22 cellular contexts compared by ENCODE assay signal in genomic region chr11:68033708-68034045, GRCh38. TPM values are rescaled to one million over a fixed set of nuclear protein-coding genes. Genes with fewer than 3 reads are reported as not detected.
DNase-seq lines count a peak whose midpoint lies in the region; ATAC-seq and TF ChIP-seq lines count a peak whose summit lies in the region.
"Had no signal": no experiment of that assay in that cellular context is flagged by ENCODE, and none has a peak within 500 bp of the region (broad histone marks: within the 10 kb centered on the region; RNA-seq: fewer than 3 reads in every experiment).

No MANE protein-coding gene starts in this region.

- CTCF ChIA-PET in HEK293T (lab: Yijun Ruan, JAX), result no interaction called here

- peaks cover 34% of the 10 kb centered on the region for H3K4me1 Mint-ChIP-seq in activated T-cell treated with anti-CD3 and anti-CD28 coated beads, Interleukin-2, amount 50 U/mL, for 24 hours (ENCODE audit: low read depth)
- peaks cover 24 to 39% of the 10 kb centered on the region in 2 donors for H3K4me1 Mint-ChIP-seq in natural killer cell treated with Interleukin-12 subunit alpha and Interleukin-12 subunit beta and Interleukin-15 and Interleukin-18, amount 100 ng/mL, for 72 hours (ENCODE audit: low read depth in 2 of 2)

- 80 to 91% methylated on average over 12 of the region's 12 CpGs for WGBS in upper lobe of left lung, 2 donors

- H3K27ac ChIP-seq in upper lobe of left lung, result peak overlapping the region in 3 of 4 donors; percentile 30 to 58 (median 42)
- H3K27ac ChIP-seq: C4-2B, cardiac muscle cell had no signal

- peaks cover 0 to 22% (median 9%) of the 10 kb centered on the region in 4 donors for H3K36me3 ChIP-seq in upper lobe of left lung

- intact Hi-C loops in cardiac septum (cut with DNase I), result loop anchor here (5.0 kb wide), 2 partner anchors 89 to 179 kb away; partner anchors contain the start of genes CHKA and KMT5B

- H3K4me1 ChIP-seq in upper lobe of left lung, result peaks cover 42 to 76% (median 50%) of the 10 kb centered on the region in 4 donors

- H3K4me3 Mint-ChIP-seq in activated T-cell treated with anti-CD3 and anti-CD28 coated beads, Interleukin-2, amount 50 U/mL, for 24 hours, result peak overlapping the region; percentile 3
- no peak overlapping the region for H3K4me3 Mint-ChIP-seq in natural killer cell treated with Interleukin-12 subunit alpha and Interleukin-12 subunit beta and Interleukin-15 and Interleukin-18, amount 100 ng/mL, for 72 hours
- H3K4me3 Mint-ChIP-seq: stimulated activated naive B cell treated with anti-CD40 and anti-IgM and Interleukin-4, amounts not matched to agents 10 μg/mL and 1 μg/mL and 100 μg/mL, for 72 hours had no signal

- no peaks in the 10 kb centered on the region for H3K27me3 Mint-ChIP-seq in activated T-cell treated with anti-CD3 and anti-CD28 coated beads, Interleukin-2, amount 50 U/mL, for 24 hours
- no peaks in the 10 kb centered on the region for H3K27me3 Mint-ChIP-seq in natural killer cell treated with Interleukin-12 subunit alpha and Interleukin-12 subunit beta and Interleukin-15 and Interleukin-18, amount 100 ng/mL, for 72 hours
- H3K27me3 Mint-ChIP-seq: stimulated activated naive B cell treated with anti-CD40 and anti-IgM and Interleukin-4, amounts not matched to agents 10 μg/mL and 1 μg/mL and 100 μg/mL, for 72 hours had no signal

- H3K9me3 ChIP-seq in upper lobe of left lung, result no peaks in the 10 kb centered on the region
- H3K9me3 ChIP-seq: A549, gastroesophageal sphincter had no signal

- POLR2A ChIA-PET in HEK293T (lab: Yijun Ruan, JAX), result interaction anchor here (6.2 kb wide), 1 partner anchor 8 kb away, joined by 43 read pairs; the partner anchor contains the start of gene TCIRG1

- no peaks in the 10 kb centered on the region for H3K9me3 Mint-ChIP-seq in activated T-cell treated with anti-CD3 and anti-CD28 coated beads, Interleukin-2, amount 50 U/mL, for 24 hours
- H3K9me3 Mint-ChIP-seq in natural killer cell treated with Interleukin-12 subunit alpha and Interleukin-12 subunit beta and Interleukin-15 and Interleukin-18, amount 100 ng/mL, for 72 hours, result no peaks in the 10 kb centered on the region
- H3K9me3 Mint-ChIP-seq: stimulated activated naive B cell treated with anti-CD40 and anti-IgM and Interleukin-4, amounts not matched to agents 10 μg/mL and 1 μg/mL and 100 μg/mL, for 72 hours had no signal

- no peak overlapping the region for H3K4me3 ChIP-seq in upper lobe of left lung
- H3K4me3 ChIP-seq: A549, cardiac muscle cell, gastroesophageal sphincter had no signal

- no peak for TF ChIP-seq POLR2A in upper lobe of left lung (IDR thresholded peaks at IDR 0.05)

- DNase-seq in activated T-cell treated with anti-CD3 and anti-CD28 coated beads, Interleukin-2, amount 50 U/mL, for 24 hours, result no peak
- no peak for DNase-seq in activated T-cell treated with anti-CD3 and anti-CD28 coated beads, Interleukin-2, amount 50 U/mL, for 48 hours
- peak; percentile 84 for DNase-seq in cardiac septum (ENCODE audit: low spot score)
- DNase-seq in myocyte (ENCODE audit: low read depth), result peak; percentile 26
- peak; percentile 52 to 76 for DNase-seq in upper lobe of left lung
- no peak for DNase-seq in HEK293T (ENCODE audit: extremely low spot score)
- no peak for DNase-seq in natural killer cell treated with Interleukin-12 subunit alpha and Interleukin-12 subunit beta and Interleukin-15 and Interleukin-18, amount 100 ng/mL, for 72 hours (ENCODE audit: low spot score)
- DNase-seq in COLO829 (ENCODE audit: low spot score), result no peak
- DNase-seq: activated CD4-positive, CD25-positive, alpha-beta regulatory T cell; DMS153; erythroblast; MM.1S; NCI-H146; NCI-H82; PC-3; stimulated activated naive B cell treated with anti-CD40 and anti-IgM and Interleukin-4, amounts not matched to agents 10 μg/mL and 1 μg/mL and 100 μg/mL, for 72 hours had no signal

- no peak for TF ChIP-seq CTCF in upper lobe of left lung (IDR thresholded peaks at IDR 0.05)

- H3K27ac Mint-ChIP-seq in activated T-cell treated with anti-CD3 and anti-CD28 coated beads, Interleukin-2, amount 50 U/mL, for 24 hours, result no peak overlapping the region
- peak overlapping the region in 1 of 2 donors; percentile 41 for H3K27ac Mint-ChIP-seq in natural killer cell treated with Interleukin-12 subunit alpha and Interleukin-12 subunit beta and Interleukin-15 and Interleukin-18, amount 100 ng/mL, for 72 hours
- H3K27ac Mint-ChIP-seq: stimulated activated naive B cell treated with anti-CD40 and anti-IgM and Interleukin-4, amounts not matched to agents 10 μg/mL and 1 μg/mL and 100 μg/mL, for 72 hours had no signal

- ATAC-seq in upper lobe of left lung (ENCODE audit: low FRiP score in 2 of 2), result no peak
- no peak for ATAC-seq in natural killer cell treated with Interleukin-12 subunit alpha and Interleukin-12 subunit beta and Interleukin-15 and Interleukin-18, amount 100 ng/mL, for 72 hours
- ATAC-seq: A549; gastroesophageal sphincter; HCT116; PC-3; sciatic nerve; stimulated activated naive B cell treated with anti-CD40 and anti-IgM and Interleukin-4, amounts not matched to agents 10 μg/mL and 1 μg/mL and 100 μg/mL, for 72 hours had no signal

- H3K27me3 ChIP-seq in upper lobe of left lung, result no peaks in the 10 kb centered on the region
- H3K27me3 ChIP-seq: cardiac muscle cell, gastroesophageal sphincter had no signal

- no peak for TF ChIP-seq EP300 in upper lobe of left lung (IDR thresholded peaks at IDR 0.05)

- peaks cover 61% of the 10 kb centered on the region for H3K36me3 Mint-ChIP-seq in activated T-cell treated with anti-CD3 and anti-CD28 coated beads, Interleukin-2, amount 50 U/mL, for 24 hours (ENCODE audit: low read depth)
- no peaks in the 10 kb centered on the region for H3K36me3 Mint-ChIP-seq in natural killer cell treated with Interleukin-12 subunit alpha and Interleukin-12 subunit beta and Interleukin-15 and Interleukin-18, amount 100 ng/mL, for 72 hours

TF ChIP-seq in HEK293T, 16 proteins besides CTCF, POLR2A, EP300 and RAD21:
- TF ChIP-seq BHLHE40 (IDR thresholded peaks at IDR 0.05; ENCODE audit: borderline replicate concordance), result no peak
TF ChIP-seq in HEK293T: peak in this region for 0.

RNA-seq across cellular contexts. Expression of gene NDUFS8, which starts 3.2 kb away (rescaled TPM):
- total RNA-seq in cardiac septum, result 315 TPM
- 154 and 195 TPM in 2 replicates for total RNA-seq in myocyte
- polyA plus RNA-seq in myocyte (2012), result 215 TPM
- 100 to 1,000 TPM in 5 of 6 donors, 10 to 100 TPM in 1; 64.5 to 196 (median 143) TPM for total RNA-seq in upper lobe of left lung
- total RNA-seq in natural killer cell treated with Interleukin-12 subunit alpha and Interleukin-12 subunit beta and Interleukin-15 and Interleukin-18, amount 100 ng/mL, for 72 hours, result 100 to 1,000 TPM; 124 to 143 TPM

RNA-seq across cellular contexts. Expression of gene TCIRG1, which starts 5.1 kb away (rescaled TPM):
- 26.5 TPM for total RNA-seq in cardiac septum
- 25.8 and 33.1 TPM in 2 replicates for total RNA-seq in myocyte
- 23.3 TPM for polyA plus RNA-seq in myocyte (2012)
- total RNA-seq in upper lobe of left lung, result 100 to 1,000 TPM; 141 to 919 (median 287) TPM
- 100 to 1,000 TPM; 354 to 380 TPM for total RNA-seq in natural killer cell treated with Interleukin-12 subunit alpha and Interleukin-12 subunit beta and Interleukin-15 and Interleukin-18, amount 100 ng/mL, for 72 hours

RNA-seq across cellular contexts. Expression of gene ALDH3B1, which starts 23.6 kb away (rescaled TPM):
- total RNA-seq in cardiac septum, result 5.1 TPM
- total RNA-seq in myocyte, result 36.6 and 68.4 TPM in 2 replicates
- 26.8 TPM for polyA plus RNA-seq in myocyte (2012)
- 100 to 1,000 TPM; 107 to 229 (median 185) TPM for total RNA-seq in upper lobe of left lung
- total RNA-seq in natural killer cell treated with Interleukin-12 subunit alpha and Interleukin-12 subunit beta and Interleukin-15 and Interleukin-18, amount 100 ng/mL, for 72 hours, result under 1 TPM; 0.25 to 0.98 TPM

RNA-seq across cellular contexts. Expression of gene UNC93B1, which starts 29.8 kb away (rescaled TPM):
- total RNA-seq in cardiac septum (5.3 TPM), myocyte (25.0 and 32.4 TPM in 2 replicates), upper lobe of left lung (100 to 1,000 TPM in 4 of 6 donors, 10 to 100 TPM in 2; 99.3 to 186 (median 124) TPM)
- polyA plus RNA-seq in myocyte (2012), result 13.7 TPM
- 10 to 100 TPM; 13.5 to 13.6 TPM for total RNA-seq in natural killer cell treated with Interleukin-12 subunit alpha and Interleukin-12 subunit beta and Interleukin-15 and Interleukin-18, amount 100 ng/mL, for 72 hours

Comparison
In these comparisons a context has a peak if more than half of its experiments do, and no peak if none do; other contexts are left out.
1. DNase-seq: peak in cardiac septum (single experiment), myocyte (single experiment) and upper lobe of left lung (2 of 2); none in activated T-cell treated with anti-CD3 and anti-CD28 coated beads, Interleukin-2, amount 50 U/mL, for 24 hours (single experiment), activated T-cell treated with anti-CD3 and anti-CD28 coated beads, Interleukin-2, amount 50 U/mL, for 48 hours (0 of 2), HEK293T (single experiment), natural killer cell treated with Interleukin-12 subunit alpha and Interleukin-12 subunit beta and Interleukin-15 and Interleukin-18, amount 100 ng/mL, for 72 hours (single experiment) and COLO829 (single experiment).